Comparison of ENCODE assay signal across 3 cellular contexts in the genomic region with DNA sequence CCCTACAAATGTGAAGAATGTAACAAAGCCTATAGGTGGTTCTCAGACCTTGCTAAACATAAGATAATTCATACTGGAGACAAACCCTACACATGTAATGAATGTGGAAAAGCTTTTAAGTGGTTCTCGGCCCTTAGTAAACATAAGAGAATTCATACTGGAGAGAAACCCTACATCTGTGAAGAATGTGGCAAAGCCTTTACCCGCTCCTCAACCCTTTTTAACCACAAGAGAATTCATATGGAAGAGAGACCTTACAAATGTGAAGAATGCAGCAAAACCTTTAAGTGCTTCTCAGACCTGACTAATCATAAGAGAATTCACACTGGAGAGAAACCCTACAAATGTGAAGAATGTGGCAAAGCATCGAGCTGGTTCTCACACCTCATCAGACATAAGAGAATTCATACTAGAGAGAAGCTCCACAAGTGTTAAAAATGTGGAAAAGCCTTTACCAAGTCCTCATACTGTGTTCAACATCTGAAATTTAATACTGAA.
TF ChIP-seq lines count a peak whose summit lies in the region.

No MANE protein-coding gene starts in this region.

TF ChIP-seq in HEK293, 187 proteins besides CTCF, POLR2A, EP300 and RAD21:
- TF ChIP-seq ZNF274 (IDR thresholded peaks at IDR 0.05; ENCODE audit: low read length) (0 out of 2 replicates have a peak, but pooled peaks have one; percentile 36), ZNF274 (tag by site-specific recombination; IDR thresholded peaks at IDR 0.05; ENCODE audit: borderline replicate concordance) (peak; percentile 80; the same call in 1 of the 2 replicates), SETDB1 (IDR thresholded peaks at IDR 0.05; ENCODE audit: insufficient read length, low read length) (peak; percentile 94), TRIM28 (IDR thresholded peaks at IDR 0.05; ENCODE audit: borderline replicate concordance, low read length) (peak; percentile 74; the same call in 1 of the 2 replicates)
TF ChIP-seq in HEK293: peak in this region for 3; not testable (repeated sequence) for 184.

TF ChIP-seq in K562, 482 proteins besides CTCF, POLR2A, EP300 and RAD21:
- TF ChIP-seq ZNF274 (IDR thresholded peaks at IDR 0.05; ENCODE audit: borderline replicate concordance, low read depth, low read length), result peak; percentile 96
TF ChIP-seq in K562: peak in this region for 1; not testable (repeated sequence) for 481.

TF ChIP-seq in H1, 55 proteins besides CTCF, POLR2A, EP300 and RAD21:
- TF ChIP-seq ZNF274 (IDR thresholded peaks at IDR 0.05; ENCODE audit: borderline replicate concordance, extremely low read depth, low read length), result peak; percentile 84; the same call in 1 of the 2 replicates
